19 cellular contexts compared by ENCODE assay signal in the genomic region with DNA sequence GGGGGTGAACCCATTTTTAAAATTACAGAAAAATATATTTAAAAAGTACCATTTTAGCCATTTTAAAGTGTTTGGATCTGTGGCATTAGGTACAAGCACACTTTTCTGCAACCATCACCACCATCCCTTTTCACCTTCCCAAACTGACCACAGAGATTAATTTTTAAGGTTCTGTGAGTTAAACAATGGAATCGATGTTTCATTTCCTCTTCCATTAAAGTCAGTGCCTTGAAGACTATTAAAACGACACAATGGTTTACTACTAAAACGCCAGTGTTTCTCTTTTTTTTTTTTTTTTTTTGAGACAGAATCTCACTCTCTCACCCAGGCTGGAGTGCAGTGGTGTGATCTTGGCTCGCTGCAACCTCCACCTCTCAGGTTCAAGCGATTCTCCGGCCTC.
DNase-seq lines count a peak whose midpoint lies in the region; ATAC-seq, FAIRE-seq and TF ChIP-seq lines count a peak whose summit lies in the region.
"Had no signal": no experiment of that assay in that cellular context is flagged by ENCODE, and none has a peak within 500 bp of the region (broad histone marks: within the 10 kb centered on the region; RNA-seq: fewer than 3 reads in every experiment).

No MANE protein-coding gene starts in this region.

- no TSS peak for BruUV-seq in GM12878 (replicated peaks; lab: Mats Ljungman, UMichigan)

- peaks cover 47% of the 10 kb centered on the region for H3K36me3 Mint-ChIP-seq in activated naive CD4-positive, alpha-beta T cell treated with anti-CD3 and anti-CD28 coated beads for 36 hours (ENCODE audit: low read depth)
- H3K36me3 Mint-ChIP-seq in stimulated activated memory B cell treated with anti-CD40 and anti-IgM and Interleukin-4, amounts not matched to agents 10 μg/mL and 1 μg/mL and 100 μg/mL, for 72 hours, result peaks cover 54% of the 10 kb centered on the region

- peaks cover 12% of the 10 kb centered on the region for H3K79me2 ChIP-seq in GM12878 (ENCODE audit: control insufficient read depth, insufficient read depth, low read length)

- H3K27ac Mint-ChIP-seq in activated naive CD4-positive, alpha-beta T cell treated with anti-CD3 and anti-CD28 coated beads for 36 hours, result peak overlapping the region; percentile 99
- H3K27ac Mint-ChIP-seq in stimulated activated memory B cell treated with anti-CD40 and anti-IgM and Interleukin-4, amounts not matched to agents 10 μg/mL and 1 μg/mL and 100 μg/mL, for 72 hours, result peak overlapping the region; percentile 99

- no peak overlapping the region for H2AFZ ChIP-seq in GM12878 (ENCODE audit: control insufficient read depth, low read depth, low read length)

- peak overlapping the region; percentile 87 for H3K27ac ChIP-seq in GM12878 (ENCODE audit: control insufficient read depth, insufficient read depth)
- H3K27ac ChIP-seq: SJSA1 had no signal

- no peaks in the 10 kb centered on the region for H3K9me3 Mint-ChIP-seq in activated naive CD4-positive, alpha-beta T cell treated with anti-CD3 and anti-CD28 coated beads for 36 hours
- H3K9me3 Mint-ChIP-seq in stimulated activated memory B cell treated with anti-CD40 and anti-IgM and Interleukin-4, amounts not matched to agents 10 μg/mL and 1 μg/mL and 100 μg/mL, for 72 hours, result no peaks in the 10 kb centered on the region
- H3K9me3 Mint-ChIP-seq: endodermal cell had no signal

- TF ChIP-seq EP300 in GM12878 (IDR thresholded peaks at IDR 0.05; ENCODE audit: borderline replicate concordance in 1 of 2, control insufficient read depth in 1 of 2, low read depth in 2 of 2, low read length in 2 of 2), result no peak

- CTCF ChIA-PET in activated naive CD4-positive, alpha-beta T cell treated with anti-CD3 and anti-CD28 coated beads for 36 hours (lab: Charles Lee), result interaction anchor here (0.8 to 6.4 kb wide), 15 partner anchors 9 to 139 kb away, joined by 3 to 99 read pairs (median 6); a partner anchor contains a TSS
- CTCF ChIA-PET in GM12878 (lab: Yijun Ruan, JAX), result interaction anchor here (1.0 to 13.6 kb wide), 10 partner anchors 19 to 140 kb away, joined by 3 to 242 read pairs (median 8); a partner anchor contains a TSS

- no peak overlapping the region for H3K4me3 ChIP-seq in GM12878
- H3K4me3 ChIP-seq: SJSA1 had no signal

- TF ChIP-seq RAD21 in GM12878 (IDR thresholded peaks at IDR 0.05; ENCODE audit: insufficient read depth, low read depth, low read length), result no peak

- POLR2A ChIA-PET in GM12878 (lab: Charles Lee), result interaction anchor here (1.3 to 1.4 kb wide), 2 partner anchors 34 to 93 kb away, joined by 6 to 8 read pairs; no protein-coding TSS in a partner anchor

- H3K4me3 Mint-ChIP-seq in activated naive CD4-positive, alpha-beta T cell treated with anti-CD3 and anti-CD28 coated beads for 36 hours, result no peak overlapping the region
- no peak overlapping the region for H3K4me3 Mint-ChIP-seq in stimulated activated memory B cell treated with anti-CD40 and anti-IgM and Interleukin-4, amounts not matched to agents 10 μg/mL and 1 μg/mL and 100 μg/mL, for 72 hours
- H3K4me3 Mint-ChIP-seq: endodermal cell had no signal

- no peak for TF ChIP-seq POLR2A in GM12878 (IDR thresholded peaks at IDR 0.05; ENCODE audit: low read depth, low read length)

- no peak overlapping the region for H3K4me2 ChIP-seq in GM12878 (ENCODE audit: control insufficient read depth, insufficient read depth)

- in situ Hi-C loops in GM12878 (cut with MboI), result no loop called here

- H3K9ac ChIP-seq in GM12878 (ENCODE audit: control insufficient read depth, insufficient read depth, low read length), result no peak overlapping the region

- peaks cover 49% of the 10 kb centered on the region for H3K4me1 ChIP-seq in GM12878 (ENCODE audit: control insufficient read depth, insufficient read depth, low read length)
- H3K4me1 ChIP-seq: SJSA1 had no signal

- DNase-seq in activated naive CD4-positive, alpha-beta T cell treated with anti-CD3 and anti-CD28 coated beads for 36 hours, result no peak
- no peak for DNase-seq in activated naive CD4-positive, alpha-beta T cell treated with anti-CD3 and anti-CD28 coated beads, Interleukin-2, amount 50 U/mL, for 16 hours
- DNase-seq in NOMO-1 (lab: John Stamatoyannopoulos, UW; ENCODE audit: unreplicated experiment in 2 of 2), result peak; percentile 4 to 52
- no peak for DNase-seq in GM12878 (ENCODE audit: low read depth, low spot score)
- no peak for DNase-seq in NCI-H2081 treated with DMSO at 0.1 percent for 48 hours (lab: John Stamatoyannopoulos, UW)
- no peak for DNase-seq in urothelium cell line (ENCODE audit: low spot score)
- DNase-seq: ACHN; activated CD4-positive, alpha-beta T cell treated with anti-CD3 and anti-CD28 coated beads, Interleukin-2, amount 50 U/mL, for 4 hours; anterior cingulate cortex; endodermal cell; HCEC 1CT; hippocampal formation; midbrain; NCI-H187; stimulated activated CD4-positive, alpha-beta T cell treated with anti-CD3 and anti-CD28 coated beads, Interleukin-12 subunit alpha, Interleukin-12 subunit beta, amount 100 ng/mL, for 4 hours had no signal

- 49% methylated on average over 6 of the region's 6 CpGs for WGBS in GM12878 (ENCODE audit: insufficient coverage, insufficient replicate concordance, low lambda C conversion rate, missing lambda C conversion rate)

- RAD21 ChIA-PET in GM12878 (lab: Charles Lee; ENCODE audit: unreplicated experiment), result interaction anchor here (0.8 to 7.1 kb wide), 8 partner anchors 33 to 674 kb away, joined by 3 to 160 read pairs (median 9); a partner anchor contains a TSS

- H3K27me3 Mint-ChIP-seq in activated naive CD4-positive, alpha-beta T cell treated with anti-CD3 and anti-CD28 coated beads for 36 hours (ENCODE audit: low read depth), result no peaks in the 10 kb centered on the region
- H3K27me3 Mint-ChIP-seq in stimulated activated memory B cell treated with anti-CD40 and anti-IgM and Interleukin-4, amounts not matched to agents 10 μg/mL and 1 μg/mL and 100 μg/mL, for 72 hours, result no peaks in the 10 kb centered on the region

- TF ChIP-seq CTCF in GM12878 (IDR thresholded peaks at IDR 0.05 in 2 of 3, conservative IDR thresholded peaks at IDR 0.05 in 1 of 3; ENCODE audit: control insufficient read depth in 2 of 3, extremely low read depth in 1 of 3, insufficient read depth in 1 of 3, low read depth in 3 of 3, low read length in 3 of 3), result no peak

- H3K36me3 ChIP-seq in GM12878 (ENCODE audit: control insufficient read depth in 2 of 2, insufficient read depth in 2 of 2, low read length in 1 of 2), result peaks cover 46 to 49% of the 10 kb centered on the region in 2 experiments
- H3K36me3 ChIP-seq: SJSA1 had no signal

- H3K9me3 ChIP-seq in GM12878 (replicated peaks; ENCODE audit: control insufficient read depth, insufficient read depth, low read length), result no peaks in the 10 kb centered on the region
- H3K9me3 ChIP-seq: neutrophil, SJSA1 had no signal

- H4K20me1 ChIP-seq in GM12878 (ENCODE audit: control insufficient read depth, insufficient read depth), result no peaks in the 10 kb centered on the region

- no peaks in the 10 kb centered on the region for H3K27me3 ChIP-seq in GM12878 (replicated peaks in 1 of 2; ENCODE audit: control insufficient read depth in 2 of 2, insufficient read depth in 2 of 2, low read length in 1 of 2)
- H3K27me3 ChIP-seq: neutrophil, SJSA1 had no signal

- peaks cover 77% of the 10 kb centered on the region for H3K4me1 Mint-ChIP-seq in activated naive CD4-positive, alpha-beta T cell treated with anti-CD3 and anti-CD28 coated beads for 36 hours (ENCODE audit: low read depth)
- peaks cover 63% of the 10 kb centered on the region for H3K4me1 Mint-ChIP-seq in stimulated activated memory B cell treated with anti-CD40 and anti-IgM and Interleukin-4, amounts not matched to agents 10 μg/mL and 1 μg/mL and 100 μg/mL, for 72 hours

- ATAC-seq in GM12878 (no peak), HG03139 (IDR thresholded peaks at IDR 0.05; ENCODE audit: unreplicated experiment) (no peak)
- ATAC-seq in stimulated activated memory B cell treated with anti-CD40 and anti-IgM and Interleukin-4, amounts not matched to agents 10 μg/mL and 1 μg/mL and 100 μg/mL, for 72 hours, result no peak

- SMC1A ChIA-PET in GM12878 (lab: Charles Lee; ENCODE audit: uncharacterized antibody, unreplicated experiment), result interaction anchor here (0.9 to 11.1 kb wide), 11 partner anchors 20 to 95 kb away, joined by 3 to 210 read pairs (median 10); a partner anchor contains a TSS

- intact Hi-C loops in activated naive CD4-positive, alpha-beta T cell treated with anti-CD3 and anti-CD28 coated beads for 36 hours (cut with micrococcal nuclease), result loop anchor here (1.0 to 2.0 kb wide), 6 partner anchors 51 to 548 kb away; a partner anchor contains a TSS
- intact Hi-C loops in GM12878 (cut with micrococcal nuclease; ENCODE audit: unreplicated experiment), result loop anchor here (1.0 to 10.0 kb wide), 4 partner anchors 27 to 182 kb away; no protein-coding TSS in a partner anchor

- no peak for FAIRE-seq in GM12878 (lab: Jason Lieb, UNC)
- no peak for FAIRE-seq in urothelium cell line (lab: Jason Lieb, UNC)

TF ChIP-seq in GM12878, 131 proteins besides CTCF, POLR2A, EP300 and RAD21 (continues in another document):
- TF ChIP-seq, protein P1, sequence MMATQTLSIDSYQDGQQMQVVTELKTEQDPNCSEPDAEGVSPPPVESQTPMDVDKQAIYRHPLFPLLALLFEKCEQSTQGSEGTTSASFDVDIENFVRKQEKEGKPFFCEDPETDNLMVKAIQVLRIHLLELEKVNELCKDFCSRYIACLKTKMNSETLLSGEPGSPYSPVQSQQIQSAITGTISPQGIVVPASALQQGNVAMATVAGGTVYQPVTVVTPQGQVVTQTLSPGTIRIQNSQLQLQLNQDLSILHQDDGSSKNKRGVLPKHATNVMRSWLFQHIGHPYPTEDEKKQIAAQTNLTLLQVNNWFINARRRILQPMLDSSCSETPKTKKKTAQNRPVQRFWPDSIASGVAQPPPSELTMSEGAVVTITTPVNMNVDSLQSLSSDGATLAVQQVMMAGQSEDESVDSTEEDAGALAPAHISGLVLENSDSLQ (IDR thresholded peaks at IDR 0.05), result no peak
- TF ChIP-seq SPI1 (IDR thresholded peaks at IDR 0.05; ENCODE audit: borderline replicate concordance, insufficient read depth, low read depth, low read length) (peak; percentile 47; the same call in 1 of the 2 replicates), BMI1 (IDR thresholded peaks at IDR 0.05; ENCODE audit: borderline replicate concordance) (no peak), RB1 (IDR thresholded peaks at IDR 0.05; ENCODE audit: borderline replicate concordance) (no peak)
- TF ChIP-seq, protein P2, sequence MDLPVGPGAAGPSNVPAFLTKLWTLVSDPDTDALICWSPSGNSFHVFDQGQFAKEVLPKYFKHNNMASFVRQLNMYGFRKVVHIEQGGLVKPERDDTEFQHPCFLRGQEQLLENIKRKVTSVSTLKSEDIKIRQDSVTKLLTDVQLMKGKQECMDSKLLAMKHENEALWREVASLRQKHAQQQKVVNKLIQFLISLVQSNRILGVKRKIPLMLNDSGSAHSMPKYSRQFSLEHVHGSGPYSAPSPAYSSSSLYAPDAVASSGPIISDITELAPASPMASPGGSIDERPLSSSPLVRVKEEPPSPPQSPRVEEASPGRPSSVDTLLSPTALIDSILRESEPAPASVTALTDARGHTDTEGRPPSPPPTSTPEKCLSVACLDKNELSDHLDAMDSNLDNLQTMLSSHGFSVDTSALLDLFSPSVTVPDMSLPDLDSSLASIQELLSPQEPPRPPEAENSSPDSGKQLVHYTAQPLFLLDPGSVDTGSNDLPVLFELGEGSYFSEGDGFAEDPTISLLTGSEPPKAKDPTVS (IDR thresholded peaks at IDR 0.05; ENCODE audit: low read depth, low read length), result no peak

Comparison
In these comparisons a context has a peak if more than half of its experiments do, and no peak if none do; other contexts are left out.
1. DNase-seq: peak in NOMO-1 (2 of 2); none in activated naive CD4-positive, alpha-beta T cell treated with anti-CD3 and anti-CD28 coated beads for 36 hours (single experiment), activated naive CD4-positive, alpha-beta T cell treated with anti-CD3 and anti-CD28 coated beads, Interleukin-2, amount 50 U/mL, for 16 hours (single experiment), GM12878 (single experiment), NCI-H2081 treated with DMSO at 0.1 percent for 48 hours (single experiment) and urothelium cell line (single experiment).